9 cellular contexts compared by ENCODE assay signal in genomic region chr20:1619861-1620444, GRCh38. TPM values are rescaled to one million over a fixed set of nuclear protein-coding genes. Genes with fewer than 3 reads are reported as not detected.
A peak's percentile ranks its signal among the peaks of the same experiment; 100 is the strongest.
DNase-seq lines count a peak whose midpoint lies in the region; ATAC-seq lines count a peak whose summit lies in the region.
"Had no signal": no experiment of that assay in that cellular context is flagged by ENCODE, and none has a peak within 500 bp of the region (broad histone marks: within the 10 kb centered on the region; RNA-seq: fewer than 3 reads in every experiment).

TSS of gene SIRPB1 (minus strand) at chr20:1620009. CDS start at chr20:1619944, 65 bp downstream.

- peaks cover 28% of the 10 kb centered on the region for H3K36me3 Mint-ChIP-seq in activated naive CD4-positive, alpha-beta T cell treated with anti-CD3 and anti-CD28 coated beads, Interleukin-2, amount 50 U/mL, for 24 hours
- peaks cover 9% of the 10 kb centered on the region for H3K36me3 Mint-ChIP-seq in T-cell

- peaks cover 5% of the 10 kb centered on the region for H3K9me3 Mint-ChIP-seq in activated naive CD4-positive, alpha-beta T cell treated with anti-CD3 and anti-CD28 coated beads, Interleukin-2, amount 50 U/mL, for 24 hours
- H3K9me3 Mint-ChIP-seq in T-cell, result peaks cover 0 to 2% (median 0%) of the 10 kb centered on the region in 3 donors

- H3K27me3 Mint-ChIP-seq in activated naive CD4-positive, alpha-beta T cell treated with anti-CD3 and anti-CD28 coated beads, Interleukin-2, amount 50 U/mL, for 24 hours, result no peaks in the 10 kb centered on the region
- H3K27me3 Mint-ChIP-seq in T-cell, result no peaks in the 10 kb centered on the region

- H3K27ac Mint-ChIP-seq in activated naive CD4-positive, alpha-beta T cell treated with anti-CD3 and anti-CD28 coated beads, Interleukin-2, amount 50 U/mL, for 24 hours, result peak within 1 kb of the TSS; percentile 92
- peak within 1 kb of the TSS; percentile 68 to 81 for H3K27ac Mint-ChIP-seq in T-cell

- intact Hi-C loops in left cardiac atrium (cut with DNase I), result no loop called here
- intact Hi-C loops in posterior vena cava (cut with DNase I), result no loop called here

- peak within 1 kb of the TSS; percentile 33 for H3K4me3 Mint-ChIP-seq in activated naive CD4-positive, alpha-beta T cell treated with anti-CD3 and anti-CD28 coated beads, Interleukin-2, amount 50 U/mL, for 24 hours
- peak within 1 kb of the TSS in 1 of 3 donors; percentile 68 for H3K4me3 Mint-ChIP-seq in T-cell

- peak; percentile 28 to 51 (median 39) for ATAC-seq in T-cell (replicated peaks in 1 of 4)
- peak; percentile 27 to 71 for ATAC-seq in left cardiac atrium

- no peak for DNase-seq in activated naive CD4-positive, alpha-beta T cell treated with anti-CD3 and anti-CD28 coated beads, Interleukin-2, amount 50 U/mL, for 16 hours
- DNase-seq in T-cell (peak in 1 of 34 experiments; percentile 23), left cardiac atrium (no peak), superior temporal gyrus (ENCODE audit: extremely low spot score) (peak; percentile 4), NCI-H2081 (lab: John Stamatoyannopoulos, UW) (no peak), posterior vena cava (ENCODE audit: low spot score) (no peak), DMS114 treated with DMSO at 0.1 percent for 48 hours (lab: John Stamatoyannopoulos, UW; ENCODE audit: unreplicated experiment) (no peak)
- DNase-seq: stimulated activated CD4-positive, alpha-beta T cell treated with anti-CD3 and anti-CD28 coated beads, Interleukin-2, amount 100 ng/mL, for 48 hours had no signal

- POLR2A ChIA-PET in T-cell (lab: Charles Lee), result no interaction called here

- CTCF ChIA-PET in T-cell (lab: Charles Lee), result no interaction called here

- H3K4me1 Mint-ChIP-seq in activated naive CD4-positive, alpha-beta T cell treated with anti-CD3 and anti-CD28 coated beads, Interleukin-2, amount 50 U/mL, for 24 hours, result peaks cover 72% of the 10 kb centered on the region
- H3K4me1 Mint-ChIP-seq in T-cell, result peaks cover 60 to 69% (median 66%) of the 10 kb centered on the region in 3 donors

RNA-seq across cellular contexts. Expression of gene SIRPB1, which starts in this region (rescaled TPM):
- total RNA-seq in T-cell (1 to 10 TPM in 4 of 5 donors, under 1 TPM in 1; 0.62 to 6.2 (median 3.1) TPM), left cardiac atrium (1 to 10 TPM in 1 of 2 donors, under 1 TPM in 1; 0.58 to 1.7 TPM), posterior vena cava (10 to 100 TPM in 1 of 2 donors, 1 to 10 TPM in 1; 1.9 to 11.2 TPM)
